ENCODE assay signal across 31 cellular contexts in the genomic region with DNA sequence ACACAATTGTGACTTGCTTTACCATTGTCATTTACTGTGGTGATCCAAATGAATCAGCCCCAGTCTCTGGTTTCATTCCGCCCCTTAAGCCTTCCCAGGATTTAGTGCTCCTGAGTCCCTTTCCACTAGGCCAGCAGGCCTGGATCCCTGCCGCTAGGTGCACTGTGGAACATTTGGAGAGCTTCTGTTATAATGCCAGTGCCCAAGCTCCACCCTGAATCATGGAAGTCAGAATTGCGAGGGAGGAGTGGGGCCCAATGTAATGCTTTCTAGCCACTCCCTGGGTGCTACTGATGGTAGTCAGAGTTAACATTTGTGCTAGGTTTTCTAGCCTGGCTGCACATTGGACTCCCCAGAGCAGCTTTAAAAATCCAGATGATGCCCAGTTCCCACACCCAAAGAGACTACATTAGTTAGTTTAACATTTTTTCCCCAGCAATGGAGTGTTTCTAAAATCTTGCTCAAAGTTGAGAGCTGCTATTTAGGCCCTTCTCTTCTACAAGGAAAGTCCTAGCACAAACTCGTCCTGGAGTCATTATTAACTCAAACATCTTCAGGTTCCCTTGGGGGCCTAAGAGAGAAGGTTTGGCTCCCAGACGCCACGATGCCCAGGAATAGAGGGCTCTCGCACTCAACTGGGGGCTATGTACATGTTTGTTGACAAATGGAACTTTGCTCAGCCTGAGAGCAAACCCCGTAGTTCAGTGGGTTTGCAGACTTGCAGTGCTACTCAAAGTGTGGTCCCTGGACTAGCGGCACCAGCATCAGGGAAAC.
DNase-seq lines count a peak whose midpoint lies in the region; ATAC-seq, FAIRE-seq and TF ChIP-seq lines count a peak whose summit lies in the region.
"Had no signal": no experiment of that assay in that cellular context is flagged by ENCODE, and none has a peak within 500 bp of the region (broad histone marks: within the 10 kb centered on the region; RNA-seq: fewer than 3 reads in every experiment).

No MANE protein-coding gene starts in this region.

- TF ChIP-seq RAD21 in A549 (conservative IDR thresholded peaks at IDR 0.05 in 1 of 2, IDR thresholded peaks at IDR 0.05 in 1 of 2) (no peak), HepG2 (CRISPR knock-in tag; IDR thresholded peaks at IDR 0.05) (no peak)

- peak overlapping the region; percentile 87 for H3K9ac ChIP-seq in HepG2 (ENCODE audit: insufficient read depth, low read depth, low read length)

- peak overlapping the region; percentile 80 for H2AFZ ChIP-seq in HepG2 (ENCODE audit: low read length)

- no peak overlapping the region for H3K4me3 ChIP-seq in A549
- no peak overlapping the region for H3K4me3 ChIP-seq in body of pancreas
- peak overlapping the region; percentile 66 to 84 (median 79) for H3K4me3 ChIP-seq in HepG2 (replicated peaks in 1 of 3; ENCODE audit: insufficient read depth in 1 of 3, low read depth in 2 of 3, low read length in 3 of 3)
- H3K4me3 ChIP-seq in sigmoid colon: no peak overlapping the region
- H3K4me3 ChIP-seq in right atrium auricular region: no peak overlapping the region
- H3K4me3 ChIP-seq in lower lobe of right lung: no peak overlapping the region

- H3K27ac ChIP-seq in A549 (no peak overlapping the region; a peak in 1 of 6 replicates), body of pancreas (peak overlapping the region in 3 of 4 donors; percentile 45 to 70 (median 63)), HepG2 (ENCODE audit: extremely low read length, insufficient read depth, low read length) (peak overlapping the region; percentile 96), sigmoid colon (peak overlapping the region in 3 of 4 donors; percentile 70 to 78 (median 73)), right atrium auricular region (no peak overlapping the region), lower lobe of right lung (no peak overlapping the region)
- H3K27ac ChIP-seq: foreskin keratinocyte had no signal

- H3K36me3 ChIP-seq in body of pancreas (replicated peaks in 1 of 2; ENCODE audit: insufficient read depth in 1 of 2, low read depth in 2 of 2) (no peaks in the 10 kb centered on the region), HepG2 (replicated peaks in 1 of 2; ENCODE audit: control insufficient read depth in 1 of 2, insufficient read depth in 2 of 2, low read length in 2 of 2) (no peaks in the 10 kb centered on the region), sigmoid colon (no peaks in the 10 kb centered on the region), right atrium auricular region (no peaks in the 10 kb centered on the region), lower lobe of right lung (no peaks in the 10 kb centered on the region)
- H3K36me3 ChIP-seq: esophagus muscularis mucosa, heart left ventricle, ovary, thoracic aorta had no signal

- peaks cover 37% of the 10 kb centered on the region for H3K4me1 ChIP-seq in A549
- peaks cover 45% of the 10 kb centered on the region for H3K4me1 ChIP-seq in body of pancreas
- H3K4me1 ChIP-seq in HepG2 (ENCODE audit: insufficient read depth, low read length): peaks cover 62% of the 10 kb centered on the region
- peaks cover 0 to 41% (median 38%) of the 10 kb centered on the region in 4 donors for H3K4me1 ChIP-seq in sigmoid colon
- peaks cover 0 to 33% of the 10 kb centered on the region in 2 donors for H3K4me1 ChIP-seq in right atrium auricular region
- H3K4me1 ChIP-seq in lower lobe of right lung: peaks cover 17% of the 10 kb centered on the region
- H3K4me1 ChIP-seq: foreskin keratinocyte had no signal

- in situ Hi-C loops in HepG2 (cut with HindIII; ENCODE audit: extremely low pct_ligation_motif_present, low pct_unique_long_range_greater_than_20kb): no loop called here

- DNase-seq in A549 (ENCODE audit: low read depth in 1 of 2, low spot score in 1 of 2) (no peak), body of pancreas (peak in 1 of 4 donors; percentile 16), HepG2 (ENCODE audit: low spot score) (peak; percentile 64), sigmoid colon (no peak), D341Med (ENCODE audit: low spot score) (no peak), right atrium auricular region (ENCODE audit: low spot score) (no peak), lower lobe of right lung (no peak)
- DNase-seq in stimulated activated CD4-positive, alpha-beta T cell treated with anti-CD3 and anti-CD28 coated beads, Interleukin-2, amount 100 ng/mL, for 24 hours: no peak
- DNase-seq: activated CD4-positive, alpha-beta memory T cell treated with anti-CD3 and anti-CD28 coated beads for 36 hours; activated CD8-positive, alpha-beta memory T cell treated with anti-CD3 and anti-CD28 coated beads, Interleukin-2, amount 50 U/mL, for 4 hours; activated naive CD4-positive, alpha-beta T cell treated with anti-CD3 and anti-CD28 coated beads, Interleukin-2, amount 50 U/mL, for 16 hours; AML-193; CD8-positive, alpha-beta T cell; cortex of kidney; endodermal cell; foreskin keratinocyte; H9; left cardiac atrium; natural killer cell; NCI-H2029; NCI-H446 treated with DMSO at 0.1 percent for 48 hours; stimulated activated CD4-positive, alpha-beta T cell treated with anti-CD3 and anti-CD28 coated beads, Interleukin-4, amount 100 ng/mL, for 4 hours; stimulated activated naive B cell treated with anti-CD40 and anti-IgM and Interleukin-4, amounts not matched to agents 10 μg/mL and 1 μg/mL and 100 μg/mL, for 72 hours; T-helper 1 cell had no signal

- TF ChIP-seq POLR2A in A549 (IDR thresholded peaks at IDR 0.05; ENCODE audit: low read length) (no peak), body of pancreas (IDR thresholded peaks at IDR 0.05) (no peak), HepG2 (IDR thresholded peaks at IDR 0.05; ENCODE audit: insufficient read depth in 1 of 2, low read depth in 2 of 2, low read length in 2 of 2) (peak in 1 of 2 experiments; percentile 0; a peak in 1 of 4 replicates), sigmoid colon (IDR thresholded peaks at IDR 0.05) (no peak)

- ATAC-seq in A549 (no peak), body of pancreas (no peak), HepG2 (peak; percentile 78), lower lobe of right lung (no peak)
- ATAC-seq: activated T-helper 17 cell treated with anti-CD3 and anti-CD28 coated beads, Interleukin-2, amount 50 U/mL, for 72 hours; CD8-positive, alpha-beta T cell; foreskin keratinocyte; natural killer cell; stimulated activated naive B cell treated with anti-CD40 and anti-IgM and Interleukin-4, amounts not matched to agents 10 μg/mL and 1 μg/mL and 100 μg/mL, for 72 hours had no signal

- TF ChIP-seq CTCF in A549 (IDR thresholded peaks at IDR 0.05): no peak
- TF ChIP-seq CTCF in body of pancreas (IDR thresholded peaks at IDR 0.05): no peak
- peak; percentile 46 for TF ChIP-seq CTCF in HepG2 (CRISPR knock-in tag; IDR thresholded peaks at IDR 0.05)
- peak in 1 of 4 experiments; percentile 5 for TF ChIP-seq CTCF in sigmoid colon (IDR thresholded peaks at IDR 0.05)
- no peak for TF ChIP-seq CTCF in right atrium auricular region (IDR thresholded peaks at IDR 0.05)
- TF ChIP-seq CTCF in lower lobe of right lung (IDR thresholded peaks at IDR 0.05): no peak

- TF ChIP-seq EP300 in A549 (IDR thresholded peaks at IDR 0.05) (no peak), HepG2 (IDR thresholded peaks at IDR 0.05; ENCODE audit: low read depth in 2 of 2, low read length in 2 of 2) (no peak), HepG2 (CRISPR knock-in tag; IDR thresholded peaks at IDR 0.05; ENCODE audit: borderline replicate concordance) (no peak), sigmoid colon (IDR thresholded peaks at IDR 0.05) (no peak)

- POLR2A ChIA-PET in A549 (lab: Yijun Ruan, JAX): no interaction called here
- POLR2A ChIA-PET in HepG2 (lab: Yijun Ruan, JAX): interaction anchor here (0.5 to 3.1 kb wide), 6 partner anchors 8 to 696 kb away, joined by 3 to 12 read pairs (median 4); partner anchors contain the start of gene SHQ1

- 86% methylated on average over 8 of the region's 9 CpGs for WGBS in A549 (ENCODE audit: missing lambda C conversion rate)
- 75 to 84% methylated on average over 8 to 9 of the region's 9 CpGs for WGBS in body of pancreas, 2 donors
- 0% methylated on average over 8 of the region's 9 CpGs for WGBS in HepG2 (ENCODE audit: low lambda C conversion rate)
- 55 to 82% methylated on average over 9 of the region's 9 CpGs for WGBS in sigmoid colon, 2 donors

- H3K79me2 ChIP-seq in HepG2 (ENCODE audit: insufficient read depth, low read length): no peaks in the 10 kb centered on the region

- intact Hi-C loops in body of pancreas (cut with DNase I) (no loop called here), HepG2 (cut with micrococcal nuclease; ENCODE audit: unreplicated experiment) (loop anchor here (1.0 to 5.0 kb wide), 2 partner anchors 36 to 666 kb away; no protein-coding TSS in a partner anchor), sigmoid colon (cut with DNase I) (loop anchor here (5.0 kb wide), 1 partner anchor 126 kb away; no protein-coding TSS in a partner anchor), lower lobe of right lung (cut with DNase I) (no loop called here)

- FAIRE-seq in A549 (lab: Jason Lieb, UNC) (no peak), HepG2 (lab: Jason Lieb, UNC) (no peak)
- FAIRE-seq: A204.1, G401.6 had no signal

- H3K9me3 ChIP-seq in A549 (peaks cover 7% of the 10 kb centered on the region; the same call in 1 of the 3 replicates), body of pancreas (no peaks in the 10 kb centered on the region), HepG2 (ENCODE audit: low read length) (no peaks in the 10 kb centered on the region), sigmoid colon (no peaks in the 10 kb centered on the region), right atrium auricular region (no peaks in the 10 kb centered on the region), lower lobe of right lung (no peaks in the 10 kb centered on the region)
- H3K9me3 ChIP-seq: esophagus muscularis mucosa, ovary, thoracic aorta had no signal

- H4K20me1 ChIP-seq in HepG2 (ENCODE audit: insufficient read depth, low read length): no peaks in the 10 kb centered on the region

- BruUV-seq in HepG2 (replicated peaks; lab: Mats Ljungman, UMichigan): no TSS peak

- H3K4me2 ChIP-seq in A549 (peak overlapping the region; percentile 67), HepG2 (ENCODE audit: low read depth, low read length) (peak overlapping the region; percentile 93)

- CTCF ChIA-PET in A549 (lab: Yijun Ruan, JAX) (no interaction called here), HepG2 (lab: Yijun Ruan, JAX; ENCODE audit: low intra/inter-chr PET ratio, low total read pairs) (no interaction called here)

- H3K27me3 ChIP-seq in body of pancreas: no peaks in the 10 kb centered on the region
- no peaks in the 10 kb centered on the region; a peak in 1 of 5 replicates for H3K27me3 ChIP-seq in HepG2 (ENCODE audit: control insufficient read depth in 1 of 2, insufficient read depth in 2 of 2, low read length in 2 of 2)
- no peaks in the 10 kb centered on the region for H3K27me3 ChIP-seq in sigmoid colon
- no peaks in the 10 kb centered on the region for H3K27me3 ChIP-seq in right atrium auricular region
- no peaks in the 10 kb centered on the region for H3K27me3 ChIP-seq in lower lobe of right lung (ENCODE audit: low read depth)
- H3K27me3 ChIP-seq: esophagus muscularis mucosa, heart left ventricle, ovary had no signal

TF ChIP-seq in A549, 52 proteins besides CTCF, POLR2A, EP300 and RAD21:
- TF ChIP-seq TFCP2L1 (CRISPR knock-in tag; IDR thresholded peaks at IDR 0.05) (no peak), HOXA7 (CRISPR knock-in tag; IDR thresholded peaks at IDR 0.05) (no peak)

TF ChIP-seq in HepG2, 621 proteins besides CTCF, POLR2A, EP300 and RAD21 (continues in another document):
- TF ChIP-seq RORA (CRISPR knock-in tag; IDR thresholded peaks at IDR 0.05) (no peak), FOXA1 (IDR thresholded peaks at IDR 0.05) (no peak), FOXA1 (CRISPR knock-in tag; IDR thresholded peaks at IDR 0.05) (peak; percentile 37; the same call in 1 of the 2 replicates)

Comparison
In these comparisons a context has a peak if more than half of its experiments do, and no peak if none do; other contexts are left out.
1. H3K27ac ChIP-seq: peak in body of pancreas (3 of 4), HepG2 (single experiment) and sigmoid colon (3 of 4); none in A549 (0 of 2), right atrium auricular region (0 of 2) and lower lobe of right lung (single experiment).
2. H3K4me3 ChIP-seq: peak in HepG2 (3 of 3); none in A549 (single experiment), body of pancreas (0 of 2), sigmoid colon (0 of 4), right atrium auricular region (0 of 2) and lower lobe of right lung (single experiment).
3. intact Hi-C loops: an anchor here in HepG2 (1.0 to 5.0 kb wide) and sigmoid colon (5.0 kb wide); none called in body of pancreas and lower lobe of right lung.
4. Of the 38 proteins assayed by ChIP-seq in both HepG2 and A549: peak only in HepG2: CTCF and MYC; only in A549: none; in both: none; in neither: 33; mixed calls (peak in some experiments, not most) for 3.